In genomic region chr18:5031216-5031615, GRCh38 we compare ENCODE assay signal across 31 cellular contexts.
"Had no signal": no experiment of that assay in that cellular context is flagged by ENCODE, and none has a peak within 500 bp of the region (broad histone marks: within the 10 kb centered on the region; RNA-seq: fewer than 3 reads in every experiment).

No MANE protein-coding gene starts in this region.

- H3K27me3 ChIP-seq: MG63 had no signal

- H3K36me3 ChIP-seq: MG63 had no signal

- H3K4me3 ChIP-seq: MG63 had no signal

- H3K9me3 ChIP-seq: MG63 had no signal

- DNase-seq: Karpas-422, Kasumi-1, MG63, MM.1S, MV-4-11, NCI-H1048, NCI-H1092, NCI-H1092 treated with DMSO at 0.1 percent for 48 hours, NCI-H1105, NCI-H1105 treated with DMSO at 0.1 percent for 48 hours, NCI-H1417, NCI-H1417 treated with DMSO at 0.1 percent for 48 hours, NCI-H1436, NCI-H1436 treated with DMSO at 0.1 percent for 48 hours, NCI-H146, NCI-H1694 treated with DMSO at 0.1 percent for 48 hours, NCI-H187, NCI-H187 treated with DMSO at 0.1 percent for 48 hours, NCI-H1930, NCI-H2029, NCI-H2029 treated with DMSO at 0.1 percent for 48 hours, NCI-H2081, NCI-H2081 treated with DMSO at 0.1 percent for 48 hours, NCI-H2107, NCI-H2171, NCI-H2227 treated with DMSO at 0.1 percent for 48 hours, NCI-H226, NCI-H345, NCI-H446 treated with DMSO at 0.1 percent for 48 hours, NCI-H510A, NCI-H510A treated with DMSO at 0.1 percent for 48 hours had no signal
